ENCODE assay signal across 20 cellular contexts in genomic region chr6:165404703-165405102, GRCh38.
A peak's percentile ranks its signal among the peaks of the same experiment; 100 is the strongest.
DNase-seq lines count a peak whose midpoint lies in the region; TF ChIP-seq lines count a peak whose summit lies in the region.
"Had no signal": no experiment of that assay in that cellular context is flagged by ENCODE, and none has a peak within 500 bp of the region (broad histone marks: within the 10 kb centered on the region; RNA-seq: fewer than 3 reads in every experiment).

No MANE protein-coding gene starts in this region.

- no peak for TF ChIP-seq CTCF in GM12865 (IDR thresholded peaks at IDR 0.05; ENCODE audit: insufficient read depth, low read depth, low read length, missing control alignments)
- TF ChIP-seq CTCF in MM.1S (IDR thresholded peaks at IDR 0.05; ENCODE audit: low read length) = no peak
- TF ChIP-seq CTCF in choroid plexus epithelial cell (conservative IDR thresholded peaks at IDR 0.05; ENCODE audit: low read depth, low read length) = no peak

- no peak overlapping the region for H3K27ac ChIP-seq in MM.1S (ENCODE audit: low read length)

- H2AFZ ChIP-seq in MM.1S (ENCODE audit: low read length) = no peak overlapping the region

- H3K79me2 ChIP-seq in MM.1S (ENCODE audit: low read length) = no peaks in the 10 kb centered on the region

- H3K9me2 ChIP-seq in MM.1S (replicated peaks; ENCODE audit: insufficient read depth, low read length) = no peaks in the 10 kb centered on the region

- H3K27me3 ChIP-seq in MM.1S (replicated peaks; ENCODE audit: insufficient read depth, low read length) = no peaks in the 10 kb centered on the region

- H3K36me3 ChIP-seq in MM.1S (replicated peaks; ENCODE audit: insufficient read depth, low read length) = no peaks in the 10 kb centered on the region

- peak; percentile 2 for DNase-seq in GM12865 (ENCODE audit: low read depth)
- peak; percentile 15 for DNase-seq in MM.1S
- DNase-seq in choroid plexus epithelial cell (ENCODE audit: low read depth) = peak; percentile 79
- DNase-seq in myocyte (ENCODE audit: low read depth) = peak; percentile 26
- no peak for DNase-seq in stimulated activated CD4-positive, alpha-beta T cell treated with anti-CD3 and anti-CD28 coated beads, Interleukin-2, amount 100 ng/mL, for 24 hours
- no peak for DNase-seq in epidermal melanocyte (ENCODE audit: insufficient read length, low spot score)
- DNase-seq in NCI-H1092 (lab: John Stamatoyannopoulos, UW) = no peak
- DNase-seq: CD4-positive, alpha-beta T cell; DMS153; GF-D8; HCEC 1CT; MV-4-11; NCI-H1417; NCI-H187; NCI-H2107; NCI-H510A; NCI-H748 treated with DMSO at 0.1 percent for 48 hours; OCI-M1; Right ventricle myocardium superior had no signal

- H3K9me3 ChIP-seq in MM.1S (replicated peaks; ENCODE audit: insufficient read depth, low read length) = no peaks in the 10 kb centered on the region

- H3K4me1 ChIP-seq in MM.1S (ENCODE audit: low read length) = no peaks in the 10 kb centered on the region

- H4K20me1 ChIP-seq in MM.1S (ENCODE audit: insufficient read depth, low read length) = no peaks in the 10 kb centered on the region

- no peak overlapping the region for H3K9ac ChIP-seq in MM.1S (ENCODE audit: low read length)

- no peaks in the 10 kb centered on the region for H3F3A ChIP-seq in MM.1S (ENCODE audit: insufficient read depth, low read length)

- no peak overlapping the region for H3K4me2 ChIP-seq in MM.1S (ENCODE audit: low read depth, low read length)

- H3K4me3 ChIP-seq in GM12865 (ENCODE audit: low read depth, low read length) (no peak overlapping the region), MM.1S (ENCODE audit: low read length) (no peak overlapping the region), choroid plexus epithelial cell (ENCODE audit: low read depth, low read length) (no peak overlapping the region)
- H3K4me3 ChIP-seq: GM12878 had no signal

Comparison
In these comparisons a context has a peak if more than half of its experiments do, and no peak if none do; other contexts are left out.
1. DNase-seq: peak in GM12865 (single experiment), MM.1S (single experiment), choroid plexus epithelial cell (single experiment) and myocyte (single experiment); none in stimulated activated CD4-positive, alpha-beta T cell treated with anti-CD3 and anti-CD28 coated beads, Interleukin-2, amount 100 ng/mL, for 24 hours (0 of 2), epidermal melanocyte (single experiment) and NCI-H1092 (single experiment).